Comparison of ENCODE assay signal across 2 cellular contexts in the genomic region with DNA sequence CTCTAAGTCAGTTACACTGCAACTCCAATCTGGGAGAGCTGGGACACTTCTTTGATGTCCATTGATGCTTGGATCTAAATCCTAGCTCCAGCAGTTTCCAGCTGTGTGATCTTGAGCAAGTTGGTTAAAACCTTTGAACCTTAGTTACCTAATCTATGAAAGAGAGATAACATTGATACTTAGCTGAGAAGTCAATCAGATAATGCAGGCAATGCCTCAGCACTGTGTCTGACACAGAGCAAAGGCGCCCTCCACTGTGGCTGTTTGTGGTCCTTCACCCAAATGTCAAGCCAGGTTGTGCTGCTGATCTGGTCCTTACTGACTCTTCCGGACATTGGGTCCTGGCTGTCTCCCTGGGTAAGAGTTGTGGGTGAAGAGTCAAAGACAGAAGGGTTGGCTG.
TF ChIP-seq lines count a peak whose summit lies in the region.

No MANE protein-coding gene starts in this region.

TF ChIP-seq in HCT116, 20 proteins besides CTCF, POLR2A, EP300 and RAD21 (continued from another document):
- TF ChIP-seq, protein P1, sequence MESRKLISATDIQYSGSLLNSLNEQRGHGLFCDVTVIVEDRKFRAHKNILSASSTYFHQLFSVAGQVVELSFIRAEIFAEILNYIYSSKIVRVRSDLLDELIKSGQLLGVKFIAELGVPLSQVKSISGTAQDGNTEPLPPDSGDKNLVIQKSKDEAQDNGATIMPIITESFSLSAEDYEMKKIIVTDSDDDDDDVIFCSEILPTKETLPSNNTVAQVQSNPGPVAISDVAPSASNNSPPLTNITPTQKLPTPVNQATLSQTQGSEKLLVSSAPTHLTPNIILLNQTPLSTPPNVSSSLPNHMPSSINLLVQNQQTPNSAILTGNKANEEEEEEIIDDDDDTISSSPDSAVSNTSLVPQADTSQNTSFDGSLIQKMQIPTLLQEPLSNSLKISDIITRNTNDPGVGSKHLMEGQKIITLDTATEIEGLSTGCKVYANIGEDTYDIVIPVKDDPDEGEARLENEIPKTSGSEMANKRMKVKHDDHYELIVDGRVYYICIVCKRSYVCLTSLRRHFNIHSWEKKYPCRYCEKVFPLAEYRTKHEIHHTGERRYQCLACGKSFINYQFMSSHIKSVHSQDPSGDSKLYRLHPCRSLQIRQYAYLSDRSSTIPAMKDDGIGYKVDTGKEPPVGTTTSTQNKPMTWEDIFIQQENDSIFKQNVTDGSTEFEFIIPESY (IDR thresholded peaks at IDR 0.05; ENCODE audit: extremely low read depth, insufficient replicate concordance, low read length), result no peak
TF ChIP-seq in HCT116: peak in this region for 0.

TF ChIP-seq in WTC11, 78 proteins besides CTCF, POLR2A, EP300 and RAD21 (continued from another document):
- TF ChIP-seq, protein P2, sequence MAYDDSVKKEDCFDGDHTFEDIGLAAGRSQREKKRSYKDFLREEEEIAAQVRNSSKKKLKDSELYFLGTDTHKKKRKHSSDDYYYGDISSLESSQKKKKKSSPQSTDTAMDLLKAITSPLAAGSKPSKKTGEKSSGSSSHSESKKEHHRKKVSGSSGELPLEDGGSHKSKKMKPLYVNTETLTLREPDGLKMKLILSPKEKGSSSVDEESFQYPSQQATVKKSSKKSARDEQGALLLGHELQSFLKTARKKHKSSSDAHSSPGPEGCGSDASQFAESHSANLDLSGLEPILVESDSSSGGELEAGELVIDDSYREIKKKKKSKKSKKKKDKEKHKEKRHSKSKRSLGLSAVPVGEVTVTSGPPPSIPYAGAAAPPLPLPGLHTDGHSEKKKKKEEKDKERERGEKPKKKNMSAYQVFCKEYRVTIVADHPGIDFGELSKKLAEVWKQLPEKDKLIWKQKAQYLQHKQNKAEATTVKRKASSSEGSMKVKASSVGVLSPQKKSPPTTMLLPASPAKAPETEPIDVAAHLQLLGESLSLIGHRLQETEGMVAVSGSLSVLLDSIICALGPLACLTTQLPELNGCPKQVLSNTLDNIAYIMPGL (CRISPR knock-in tag; IDR thresholded peaks at IDR 0.05), result no peak
- TF ChIP-seq ZNF396 (CRISPR knock-in tag; IDR thresholded peaks at IDR 0.05; ENCODE audit: borderline replicate concordance) (no peak), ZNF219 (CRISPR knock-in tag; IDR thresholded peaks at IDR 0.05; ENCODE audit: borderline replicate concordance) (no peak), NFATC4 (CRISPR knock-in tag; IDR thresholded peaks at IDR 0.05) (no peak), CBFB (CRISPR knock-in tag; IDR thresholded peaks at IDR 0.05; ENCODE audit: low read depth) (no peak), JUN (CRISPR knock-in tag; IDR thresholded peaks at IDR 0.05) (no peak), USF1 (CRISPR knock-in tag; IDR thresholded peaks at IDR 0.05) (no peak), TP53 (CRISPR knock-in tag; IDR thresholded peaks at IDR 0.05) (no peak), MYBL2 (CRISPR knock-in tag; IDR thresholded peaks at IDR 0.05) (no peak), E2F5 (CRISPR knock-in tag; IDR thresholded peaks at IDR 0.05) (no peak)
